ENCODE assay signal across 1 cellular context in the genomic region with DNA sequence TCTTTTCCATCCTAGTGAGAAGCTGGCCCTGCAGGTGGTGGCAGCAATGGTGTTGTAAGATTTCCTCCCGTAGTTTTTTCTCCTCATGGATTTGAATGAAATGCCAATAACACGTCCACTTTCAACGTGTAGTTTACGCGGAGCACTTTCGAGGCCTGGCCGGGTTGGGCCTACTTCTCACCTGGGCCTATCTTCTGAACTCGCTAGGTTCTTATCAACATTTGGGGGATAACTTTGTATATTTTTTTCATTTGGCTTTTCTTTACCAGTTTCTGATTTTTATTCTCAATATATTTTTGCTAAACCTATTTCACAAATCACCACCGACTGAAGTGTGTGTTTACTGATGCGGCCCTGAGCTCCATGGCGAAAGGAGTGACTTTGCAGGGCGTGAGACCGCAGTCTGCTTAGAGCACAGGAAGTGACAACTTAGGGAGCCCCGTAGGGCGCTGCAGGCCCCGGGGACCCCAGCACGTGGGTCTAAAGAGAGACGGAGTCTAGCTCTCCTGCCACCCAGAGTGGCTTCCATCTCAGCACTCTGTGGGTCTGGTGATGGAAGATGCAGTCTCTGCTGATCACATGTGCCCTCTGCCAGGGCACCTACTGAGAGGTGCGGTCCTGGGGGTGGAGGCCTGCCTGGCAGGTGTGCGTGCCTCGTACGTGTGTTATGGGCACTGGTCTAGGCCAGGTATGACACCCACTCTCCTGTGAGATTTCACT.
TF ChIP-seq lines count a peak whose summit lies in the region.

No MANE protein-coding gene starts in this region.

TF ChIP-seq in IMR-90, 13 proteins besides CTCF, POLR2A, EP300 and RAD21 (continued from another document):
- no peak for TF ChIP-seq ELK1 (IDR thresholded peaks at IDR 0.05; ENCODE audit: borderline replicate concordance, low read depth, low read length)
- TF ChIP-seq CHD1 (IDR thresholded peaks at IDR 0.05; ENCODE audit: low read depth, low read length): no peak
- no peak for TF ChIP-seq RCOR1 (IDR thresholded peaks at IDR 0.05; ENCODE audit: insufficient replicate concordance, low read length)
- TF ChIP-seq USF2 (IDR thresholded peaks at IDR 0.05; ENCODE audit: low read depth, low read length): no peak
- no peak for TF ChIP-seq RFX5 (IDR thresholded peaks at IDR 0.05; ENCODE audit: low read depth, low read length)
